18 cellular contexts compared by ENCODE assay signal in genomic region chr10:54903770-54904169, GRCh38.
"Had no signal": no experiment of that assay in that cellular context is flagged by ENCODE, and none has a peak within 500 bp of the region (broad histone marks: within the 10 kb centered on the region; RNA-seq: fewer than 3 reads in every experiment).

No MANE protein-coding gene starts in this region.

- H3K27ac ChIP-seq: SJSA1, SK-N-MC had no signal

- H3K36me3 ChIP-seq: MG63, SJSA1 had no signal

- H3K4me1 ChIP-seq: SJSA1 had no signal

- ATAC-seq: HepG2 had no signal

- H3K27me3 ChIP-seq: MG63, SJSA1 had no signal

- H3K4me3 ChIP-seq: MG63, SJSA1, SK-N-MC had no signal

- H3K9me3 ChIP-seq: MG63 had no signal

- DNase-seq: IMR-90, Karpas-422, KG1, MG63, NCI-H1092, NCI-H1436, NCI-H187, NCI-H2029, NCI-H2081 treated with DMSO at 0.1 percent for 48 hours, NCI-H2227 treated with DMSO at 0.1 percent for 48 hours, NCI-H524, NCI-H526 treated with DMSO at 0.1 percent for 48 hours, Right ventricle myocardium superior, RPMI8226, SIG-M5 had no signal
